Comparison of ENCODE assay signal across 17 cellular contexts in the genomic region with DNA sequence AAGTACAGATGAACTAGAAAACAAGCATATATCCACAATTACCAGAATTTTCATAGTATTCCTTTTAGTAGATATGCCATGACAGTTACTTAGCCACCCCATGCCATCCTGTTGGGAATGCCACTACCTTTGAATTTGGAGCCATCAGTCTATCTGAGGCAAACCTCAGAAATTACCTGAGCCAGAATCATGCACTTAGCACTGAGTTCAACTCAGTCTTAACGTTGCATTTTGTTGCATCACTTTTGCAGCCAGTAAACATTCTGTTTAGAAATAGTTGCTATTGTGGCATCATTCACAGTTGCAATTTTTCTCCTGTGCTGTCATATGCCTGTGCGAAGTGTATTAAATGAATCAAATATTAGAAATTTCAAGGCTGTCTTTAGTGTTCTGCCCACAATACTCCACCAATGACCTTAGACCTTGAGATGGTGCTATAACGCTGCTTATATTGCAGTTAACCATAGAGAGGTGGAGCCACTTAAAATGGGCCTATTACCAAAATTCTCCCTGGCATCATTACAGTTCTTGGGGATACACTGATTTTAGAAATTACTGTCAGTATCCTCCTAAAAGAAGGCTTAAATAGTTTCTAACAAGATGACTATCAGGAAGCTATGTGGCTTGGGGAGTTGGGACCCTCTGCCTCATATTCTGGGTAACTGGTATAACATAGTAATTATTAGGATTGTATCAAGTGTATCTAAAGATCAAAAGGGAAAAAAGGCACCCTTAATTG. TPM values are rescaled to one million over a fixed set of nuclear protein-coding genes. Genes with fewer than 3 reads are reported as not detected.
DNase-seq lines count a peak whose midpoint lies in the region; ATAC-seq, FAIRE-seq and TF ChIP-seq lines count a peak whose summit lies in the region.
"Had no signal": no experiment of that assay in that cellular context is flagged by ENCODE, and none has a peak within 500 bp of the region (broad histone marks: within the 10 kb centered on the region; RNA-seq: fewer than 3 reads in every experiment).

No MANE protein-coding gene starts in this region.

- no peak for DNase-seq in CD8-positive, alpha-beta memory T cell
- DNase-seq in IMR-90 (no peak), astrocyte (ENCODE audit: low read depth) (no peak), memory B cell (ENCODE audit: low spot score in 2 of 2) (no peak), T-helper 2 cell (no peak), Karpas-422 (no peak)
- DNase-seq: esophagus squamous epithelium; GOT3; immature natural killer cell; naive thymus-derived CD8-positive, alpha-beta T cell; NCI-H524 treated with DMSO at 0.1 percent for 48 hours; SIG-M5; tibial artery; WERI-Rb-1 had no signal

- H3K56ac ChIP-seq in IMR-90 (ENCODE audit: extremely low read depth, insufficient read depth, low read length): no peak overlapping the region

- no peak overlapping the region for H3K4me3 ChIP-seq in CD8-positive, alpha-beta memory T cell (ENCODE audit: low read length)
- H3K4me3 ChIP-seq in IMR-90 (ENCODE audit: insufficient read depth, low read depth, low read length) (no peak overlapping the region), astrocyte (ENCODE audit: insufficient read depth, low read depth, low read length) (no peak overlapping the region), Karpas-422 (ENCODE audit: low read length) (no peak overlapping the region)
- H3K4me3 ChIP-seq: esophagus squamous epithelium, tibial artery had no signal

- no peak overlapping the region for H4K91ac ChIP-seq in IMR-90 (ENCODE audit: insufficient read depth, low read depth, low read length)

- H3K4ac ChIP-seq in IMR-90 (ENCODE audit: low read depth, low read length): no peak overlapping the region

- POLR2A ChIA-PET in CD8-positive, alpha-beta memory T cell (lab: Charles Lee): no interaction called here
- POLR2A ChIA-PET in IMR-90 (lab: Charles Lee; ENCODE audit: unreplicated experiment): no interaction called here

- peaks cover 78% of the 10 kb centered on the region for H3K79me2 ChIP-seq in astrocyte (ENCODE audit: insufficient read depth, low read length)
- peaks cover 82% of the 10 kb centered on the region for H3K79me2 ChIP-seq in Karpas-422 (ENCODE audit: low read length)

- peaks cover 3 to 85% (median 20%) of the 10 kb centered on the region in 3 donors for H3K36me3 Mint-ChIP-seq in CD8-positive, alpha-beta memory T cell
- H3K36me3 Mint-ChIP-seq in astrocyte (ENCODE audit: low read depth, unreplicated experiment) (peaks cover 23% of the 10 kb centered on the region), memory B cell (peaks cover 26% of the 10 kb centered on the region)

- H3K27me3 Mint-ChIP-seq in CD8-positive, alpha-beta memory T cell: no peaks in the 10 kb centered on the region
- H3K27me3 Mint-ChIP-seq in astrocyte (ENCODE audit: low read depth, unreplicated experiment) (no peaks in the 10 kb centered on the region), memory B cell (no peaks in the 10 kb centered on the region)
- H3K27me3 Mint-ChIP-seq: naive thymus-derived CD8-positive, alpha-beta T cell had no signal

- H3K4me1 Mint-ChIP-seq in CD8-positive, alpha-beta memory T cell: peaks cover 32 to 47% (median 43%) of the 10 kb centered on the region in 3 donors
- peaks cover 8% of the 10 kb centered on the region for H3K4me1 Mint-ChIP-seq in astrocyte (ENCODE audit: low read depth, unreplicated experiment)
- H3K4me1 Mint-ChIP-seq in memory B cell: peaks cover 26% of the 10 kb centered on the region

- no peak overlapping the region for H2AK9ac ChIP-seq in IMR-90 (replicated peaks; ENCODE audit: low read depth, low read length, poor library complexity)

- no peak overlapping the region for H3K23ac ChIP-seq in IMR-90 (ENCODE audit: low read depth, low read length)

- peaks cover 13% of the 10 kb centered on the region; the same call in 1 of the 2 replicates for H3K9me1 ChIP-seq in IMR-90 (ENCODE audit: insufficient read depth, low read length)

- H3K27me3 ChIP-seq in CD8-positive, alpha-beta memory T cell (ENCODE audit: insufficient read depth, low read length, poor library complexity, severe bottlenecking): no peaks in the 10 kb centered on the region
- H3K27me3 ChIP-seq in IMR-90 (ENCODE audit: control insufficient read depth, insufficient read depth, low read length) (no peaks in the 10 kb centered on the region), astrocyte (ENCODE audit: insufficient read depth, low read length) (no peaks in the 10 kb centered on the region), Karpas-422 (ENCODE audit: low read length) (no peaks in the 10 kb centered on the region)
- H3K27me3 ChIP-seq: esophagus squamous epithelium, tibial artery had no signal

- no peak overlapping the region for H3K27ac ChIP-seq in CD8-positive, alpha-beta memory T cell (ENCODE audit: low read depth, low read length)
- H3K27ac ChIP-seq in IMR-90 (ENCODE audit: insufficient read depth, low read length) (no peak overlapping the region), astrocyte (ENCODE audit: low read depth, low read length) (no peak overlapping the region), Karpas-422 (ENCODE audit: low read length) (no peak overlapping the region)
- H3K27ac ChIP-seq: esophagus squamous epithelium, tibial artery, WERI-Rb-1 had no signal

- peak overlapping the region in 5 of 8 donors; percentile 8 to 62 (median 21) for H3K27ac Mint-ChIP-seq in CD8-positive, alpha-beta memory T cell
- peak overlapping the region; percentile 60 for H3K27ac Mint-ChIP-seq in astrocyte (ENCODE audit: unreplicated experiment)
- peak overlapping the region; percentile 77 for H3K27ac Mint-ChIP-seq in memory B cell

- H3K4me2 ChIP-seq in IMR-90 (ENCODE audit: low read depth, low read length): no peak overlapping the region
- H3K4me2 ChIP-seq in astrocyte (ENCODE audit: low read length): no peak overlapping the region
- no peak overlapping the region for H3K4me2 ChIP-seq in Karpas-422 (ENCODE audit: low read depth, low read length, poor library complexity, severe bottlenecking)

- H4K5ac ChIP-seq in IMR-90 (ENCODE audit: low read depth, low read length): no peak overlapping the region

- TF ChIP-seq POLR2A in IMR-90 (IDR thresholded peaks at IDR 0.05; ENCODE audit: low read depth, low read length): no peak

- TF ChIP-seq CTCF in IMR-90 (conservative IDR thresholded peaks at IDR 0.05; ENCODE audit: low read depth, low read length) (no peak), astrocyte (IDR thresholded peaks at IDR 0.05; ENCODE audit: insufficient read depth, low read depth, low read length) (no peak)

- ATAC-seq in IMR-90 (ENCODE audit: low read depth) (no peak), memory B cell (ENCODE audit: low read depth) (no peak), GM19467 (IDR thresholded peaks at IDR 0.05; ENCODE audit: unreplicated experiment) (no peak), GM19351 (IDR thresholded peaks at IDR 0.05; ENCODE audit: unreplicated experiment) (no peak)
- ATAC-seq: naive thymus-derived CD8-positive, alpha-beta T cell had no signal

- H3K9me3 Mint-ChIP-seq in CD8-positive, alpha-beta memory T cell: no peaks in the 10 kb centered on the region
- no peaks in the 10 kb centered on the region for H3K9me3 Mint-ChIP-seq in astrocyte (ENCODE audit: unreplicated experiment)
- no peaks in the 10 kb centered on the region for H3K9me3 Mint-ChIP-seq in memory B cell
- H3K9me3 Mint-ChIP-seq: immature natural killer cell; naive thymus-derived CD8-positive, alpha-beta T cell had no signal

- H4K8ac ChIP-seq in IMR-90 (ENCODE audit: low read depth in 2 of 2, low read length in 2 of 2): no peak overlapping the region

- dilution Hi-C loops in IMR-90 (cut with HindIII; ENCODE audit: low sequenced_read_pairs, unreplicated experiment): no loop called here

- no peaks in the 10 kb centered on the region for H3K9me3 ChIP-seq in CD8-positive, alpha-beta memory T cell (ENCODE audit: low read length)
- H3K9me3 ChIP-seq in IMR-90 (ENCODE audit: control insufficient read depth, insufficient read depth, low read length) (no peaks in the 10 kb centered on the region), astrocyte (ENCODE audit: insufficient read depth, low read depth, low read length) (no peaks in the 10 kb centered on the region), Karpas-422 (ENCODE audit: low read length) (no peaks in the 10 kb centered on the region)
- H3K9me3 ChIP-seq: esophagus squamous epithelium, tibial artery had no signal

- H2BK5ac ChIP-seq in IMR-90 (ENCODE audit: low read depth, low read length, poor library complexity, severe bottlenecking): no peak overlapping the region

- intact Hi-C loops in IMR-90 (cut with micrococcal nuclease): no loop called here

- H3K9me2 ChIP-seq in Karpas-422 (replicated peaks; ENCODE audit: insufficient read depth, low read length): no peaks in the 10 kb centered on the region

- H3K4me3 Mint-ChIP-seq in CD8-positive, alpha-beta memory T cell: no peak overlapping the region
- H3K4me3 Mint-ChIP-seq in astrocyte (ENCODE audit: unreplicated experiment): no peak overlapping the region
- no peak overlapping the region for H3K4me3 Mint-ChIP-seq in memory B cell
- H3K4me3 Mint-ChIP-seq: immature natural killer cell; naive thymus-derived CD8-positive, alpha-beta T cell had no signal

- H2BK120ac ChIP-seq in IMR-90 (ENCODE audit: low read depth, low read length): no peak overlapping the region

- CTCF ChIA-PET in CD8-positive, alpha-beta memory T cell (lab: Charles Lee): no interaction called here
- CTCF ChIA-PET in IMR-90 (lab: Yijun Ruan, JAX): no interaction called here

- WGBS in IMR-90 (ENCODE audit: extremely low coverage in 2 of 2, insufficient read length in 1 of 2), 2 experiments: no CpG with 5 or more reads among the region's 3 CpGs

- H2BK15ac ChIP-seq in IMR-90 (ENCODE audit: low read depth, low read length): no peak overlapping the region

- H3K14ac ChIP-seq in IMR-90 (replicated peaks; ENCODE audit: low read depth, low read length): no peak overlapping the region

- H4K20me1 ChIP-seq in IMR-90 (ENCODE audit: insufficient read depth, low read length) (peaks cover 55% of the 10 kb centered on the region), astrocyte (ENCODE audit: insufficient read depth, low read length) (peaks cover 78% of the 10 kb centered on the region), Karpas-422 (ENCODE audit: insufficient read depth, low read depth, low read length) (peaks cover 47% of the 10 kb centered on the region; the same call in 1 of the 2 replicates)

- H3K36me3 ChIP-seq in CD8-positive, alpha-beta memory T cell (ENCODE audit: insufficient read depth, low read length): peaks cover 26% of the 10 kb centered on the region
- H3K36me3 ChIP-seq in IMR-90 (ENCODE audit: control insufficient read depth, insufficient read depth, low read length) (peaks cover 53% of the 10 kb centered on the region), astrocyte (ENCODE audit: insufficient read depth, low read length) (peaks cover 76% of the 10 kb centered on the region), Karpas-422 (ENCODE audit: insufficient read depth, low read length) (peaks cover 64% of the 10 kb centered on the region)

- H2AK5ac ChIP-seq in IMR-90 (ENCODE audit: low read depth, low read length): no peak overlapping the region

- H2AFZ ChIP-seq in IMR-90 (replicated peaks; ENCODE audit: low read length, poor library complexity): no peak overlapping the region
- no peak overlapping the region for H2AFZ ChIP-seq in astrocyte (ENCODE audit: low read depth, low read length)
- H2AFZ ChIP-seq in Karpas-422 (ENCODE audit: low read length): no peak overlapping the region

- H3K18ac ChIP-seq in IMR-90 (ENCODE audit: low read depth, low read length): no peak overlapping the region

- no peaks in the 10 kb centered on the region for H3K4me1 ChIP-seq in CD8-positive, alpha-beta memory T cell (ENCODE audit: insufficient read depth, low read length)
- H3K4me1 ChIP-seq in IMR-90 (ENCODE audit: control insufficient read depth, insufficient read depth, low read length) (no peaks in the 10 kb centered on the region), astrocyte (ENCODE audit: insufficient read depth, low read length) (no peaks in the 10 kb centered on the region), Karpas-422 (ENCODE audit: low read length) (peaks cover 12% of the 10 kb centered on the region)
- H3K4me1 ChIP-seq: esophagus squamous epithelium, tibial artery had no signal

- TF ChIP-seq RAD21 in IMR-90 (IDR thresholded peaks at IDR 0.05; ENCODE audit: low read length): no peak

- peaks cover 42 to 64% of the 10 kb centered on the region in 2 experiments for H3K79me1 ChIP-seq in IMR-90 (ENCODE audit: low read depth in 1 of 2, low read length in 2 of 2)

- no peak overlapping the region for H2BK20ac ChIP-seq in IMR-90 (ENCODE audit: low read depth, low read length)

- H3K9ac ChIP-seq in IMR-90 (ENCODE audit: low read depth, low read length): no peak overlapping the region
- H3K9ac ChIP-seq in astrocyte (ENCODE audit: low read length): no peak overlapping the region
- H3K9ac ChIP-seq in Karpas-422 (ENCODE audit: low read length): no peak overlapping the region

- no TSS peak for BruUV-seq in IMR-90 (replicated peaks; lab: Mats Ljungman, UMichigan)

- no peak for FAIRE-seq in astrocyte (lab: Jason Lieb, UNC)
- FAIRE-seq: D721Med had no signal

- in situ Hi-C loops in IMR-90 (cut with MboI; ENCODE audit: low sequenced_read_pairs): no loop called here

RNA-seq across cellular contexts. Expression of gene PTRH2, which starts 11.1 kb away (rescaled TPM):
- total RNA-seq in CD8-positive, alpha-beta memory T cell: 10 to 100 TPM; 38.5 to 43.6 TPM
- 15.9 TPM for polyA plus RNA-seq in CD8-positive, alpha-beta memory T cell
- 24.9 and 41.7 TPM in 2 replicates for total RNA-seq in IMR-90 (2012; rRNA removed)
- 45.7 and 49.7 TPM in 2 replicates for polyA plus RNA-seq in IMR-90 (2012; rRNA removed)
- 16.5 and 31.5 TPM in 2 replicates for polyA plus RNA-seq in IMR-90 (2012; cell fraction: cytosol; rRNA removed)
- polyA plus RNA-seq in IMR-90 (2012; cell fraction: nucleus; rRNA removed; ENCODE audit: low replicate concordance): 4.6 and 33.1 TPM in 2 replicates
- total RNA-seq in astrocyte: 34.5 and 36.3 TPM in 2 replicates
- total RNA-seq in Karpas-422 (2014; rRNA removed; shearing (Covaris generic); ENCODE audit: low replicate concordance): 48.0 and 51.6 TPM in 2 replicates

RNA-seq across cellular contexts. Expression of gene VMP1, which starts 11.3 kb away (rescaled TPM):
- total RNA-seq in CD8-positive, alpha-beta memory T cell: 100 to 1,000 TPM; 150 to 151 TPM
- polyA plus RNA-seq in CD8-positive, alpha-beta memory T cell: 57.0 TPM
- total RNA-seq in IMR-90 (2012; rRNA removed) (197 and 272 TPM in 2 replicates), astrocyte (288 and 314 TPM in 2 replicates)
- 59.9 and 89.8 TPM in 2 replicates for polyA plus RNA-seq in IMR-90 (2012; rRNA removed)
- 9.5 and 20.9 TPM in 2 replicates for polyA plus RNA-seq in IMR-90 (2012; cell fraction: cytosol; rRNA removed)
- 28.0 and 437 TPM in 2 replicates for polyA plus RNA-seq in IMR-90 (2012; cell fraction: nucleus; rRNA removed; ENCODE audit: low replicate concordance)
- total RNA-seq in Karpas-422 (2014; rRNA removed; shearing (Covaris generic); ENCODE audit: low replicate concordance): 34.3 and 69.4 TPM in 2 replicates

Comparison
In these comparisons a context has a peak if more than half of its experiments do, and no peak if none do; other contexts are left out.
1. H3K27ac Mint-ChIP-seq: peak in every context shown above with its lines; median percentile 77 in memory B cell; 60 in astrocyte; 21 in CD8-positive, alpha-beta memory T cell.